14 cellular contexts compared by ENCODE assay signal in the genomic region with DNA sequence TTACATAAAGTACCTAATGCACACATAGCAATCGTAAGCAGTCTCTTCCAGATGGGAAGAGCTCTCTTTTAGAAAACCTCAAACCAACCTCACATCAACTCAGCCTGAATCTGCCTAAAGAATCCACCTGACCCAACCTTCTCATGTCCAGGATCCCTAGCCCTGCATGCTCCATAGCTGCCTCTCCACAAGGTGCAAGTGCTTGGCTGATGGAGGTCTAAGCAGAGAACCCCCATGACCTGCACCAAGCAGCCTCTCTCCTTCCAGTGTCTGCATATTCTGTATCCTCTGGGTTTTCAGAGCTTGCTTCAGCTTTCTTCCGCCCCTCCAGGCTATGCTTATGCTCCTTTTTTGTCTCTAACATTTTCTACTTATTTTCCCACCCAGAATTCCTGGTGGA. TPM values are rescaled to one million over a fixed set of nuclear protein-coding genes. Genes with fewer than 3 reads are reported as not detected.
DNase-seq lines count a peak whose midpoint lies in the region; ATAC-seq and TF ChIP-seq lines count a peak whose summit lies in the region.
"Had no signal": no experiment of that assay in that cellular context is flagged by ENCODE, and none has a peak within 500 bp of the region (broad histone marks: within the 10 kb centered on the region; RNA-seq: fewer than 3 reads in every experiment).

No MANE protein-coding gene starts in this region.

- no peaks in the 10 kb centered on the region for H3K36me3 ChIP-seq in Loucy (ENCODE audit: insufficient read depth, low read length)

- ATAC-seq in activated CD4-positive, alpha-beta T cell treated with anti-CD3 and anti-CD28 coated beads for 36 hours, result no peak
- ATAC-seq in natural killer cell (no peak), GM18870 (IDR thresholded peaks at IDR 0.05; ENCODE audit: unreplicated experiment) (no peak)

- no peak overlapping the region for H3K9ac ChIP-seq in Loucy (ENCODE audit: low read depth, low read length, poor library complexity, severe bottlenecking)

- H3K4me1 Mint-ChIP-seq in activated CD4-positive, alpha-beta T cell treated with anti-CD3 and anti-CD28 coated beads for 36 hours, result peaks cover 77% of the 10 kb centered on the region
- H3K4me1 Mint-ChIP-seq in activated naive CD8-positive, alpha-beta T cell treated with anti-CD3 and anti-CD28 coated beads for 36 hours, result peaks cover 67% of the 10 kb centered on the region
- peaks cover 66 to 77% of the 10 kb centered on the region in 2 donors for H3K4me1 Mint-ChIP-seq in natural killer cell

- peak overlapping the region; percentile 95 for H3K27ac Mint-ChIP-seq in activated CD4-positive, alpha-beta T cell treated with anti-CD3 and anti-CD28 coated beads for 36 hours
- H3K27ac Mint-ChIP-seq in activated naive CD8-positive, alpha-beta T cell treated with anti-CD3 and anti-CD28 coated beads for 36 hours, result peak overlapping the region; percentile 96
- H3K27ac Mint-ChIP-seq in natural killer cell, result peak overlapping the region; percentile 91 to 95

- H3K4me3 Mint-ChIP-seq in activated CD4-positive, alpha-beta T cell treated with anti-CD3 and anti-CD28 coated beads for 36 hours, result peak overlapping the region; percentile 78
- H3K4me3 Mint-ChIP-seq in activated naive CD8-positive, alpha-beta T cell treated with anti-CD3 and anti-CD28 coated beads for 36 hours, result peak overlapping the region; percentile 86
- H3K4me3 Mint-ChIP-seq in natural killer cell, result peak overlapping the region; percentile 90

- TF ChIP-seq CTCF in Loucy (conservative IDR thresholded peaks at IDR 0.05; ENCODE audit: low read length) (no peak), natural killer cell (IDR thresholded peaks at IDR 0.05) (no peak)

- H3K79me2 ChIP-seq in Loucy (ENCODE audit: insufficient read depth, low read length), result no peaks in the 10 kb centered on the region

- POLR2A ChIA-PET in activated CD4-positive, alpha-beta T cell treated with anti-CD3 and anti-CD28 coated beads for 36 hours (lab: Charles Lee), result interaction anchor here (0.6 to 1.2 kb wide), 5 partner anchors 90 to 306 kb away, joined by 3 to 6 read pairs (median 4); no protein-coding TSS in a partner anchor

- H3K36me3 Mint-ChIP-seq in activated CD4-positive, alpha-beta T cell treated with anti-CD3 and anti-CD28 coated beads for 36 hours (ENCODE audit: low read depth), result peaks cover 9% of the 10 kb centered on the region
- H3K36me3 Mint-ChIP-seq in activated naive CD8-positive, alpha-beta T cell treated with anti-CD3 and anti-CD28 coated beads for 36 hours, result peaks cover 30% of the 10 kb centered on the region
- no peaks in the 10 kb centered on the region for H3K36me3 Mint-ChIP-seq in natural killer cell
- H3K36me3 Mint-ChIP-seq: CD14-positive monocyte had no signal

- peaks cover 19% of the 10 kb centered on the region for H3K4me1 ChIP-seq in Loucy (ENCODE audit: insufficient read depth, low read length, poor library complexity, severe bottlenecking)

- no peaks in the 10 kb centered on the region for H4K20me1 ChIP-seq in Loucy (ENCODE audit: insufficient read depth, low read length, poor library complexity, severe bottlenecking)

- H3K9me3 Mint-ChIP-seq in activated CD4-positive, alpha-beta T cell treated with anti-CD3 and anti-CD28 coated beads for 36 hours (ENCODE audit: low read depth), result no peaks in the 10 kb centered on the region
- peaks cover 2% of the 10 kb centered on the region for H3K9me3 Mint-ChIP-seq in activated naive CD8-positive, alpha-beta T cell treated with anti-CD3 and anti-CD28 coated beads for 36 hours
- H3K9me3 Mint-ChIP-seq in natural killer cell, result no peaks in the 10 kb centered on the region

- no peaks in the 10 kb centered on the region for H3K9me3 ChIP-seq in Loucy (ENCODE audit: insufficient read depth, low read depth, low read length)

- peak overlapping the region; percentile 35 for H3K4me2 ChIP-seq in Loucy (ENCODE audit: low read depth, low read length, poor library complexity, severe bottlenecking)

- no peaks in the 10 kb centered on the region for H3F3A ChIP-seq in Loucy (ENCODE audit: low read depth)

- H2AFZ ChIP-seq in Loucy (ENCODE audit: low read length), result peak overlapping the region; percentile 73

- H3K27me3 ChIP-seq in Loucy (ENCODE audit: insufficient read depth, low read length, poor library complexity, severe bottlenecking), result no peaks in the 10 kb centered on the region

- intact Hi-C loops in activated CD4-positive, alpha-beta T cell treated with anti-CD3 and anti-CD28 coated beads for 36 hours (cut with DNase I, micrococcal nuclease), result loop anchor here (1.0 to 5.0 kb wide), 5 partner anchors 8 to 346 kb away; a partner anchor contains a TSS
- intact Hi-C loops in natural killer cell (cut with micrococcal nuclease), result loop anchor here (5.0 kb wide), 3 partner anchors 39 to 64 kb away; a partner anchor contains a TSS

- CTCF ChIA-PET in activated CD4-positive, alpha-beta T cell treated with anti-CD3 and anti-CD28 coated beads for 36 hours (lab: Charles Lee), result interaction anchor here (0.7 to 7.3 kb wide), 17 partner anchors 8 to 123 kb away, joined by 3 to 62 read pairs (median 4); no protein-coding TSS in a partner anchor

- no peak overlapping the region for H3K4me3 ChIP-seq in Loucy (ENCODE audit: low read length, poor library complexity, severe bottlenecking)

- no peaks in the 10 kb centered on the region for H3K27me3 Mint-ChIP-seq in activated CD4-positive, alpha-beta T cell treated with anti-CD3 and anti-CD28 coated beads for 36 hours
- H3K27me3 Mint-ChIP-seq in activated naive CD8-positive, alpha-beta T cell treated with anti-CD3 and anti-CD28 coated beads for 36 hours, result no peaks in the 10 kb centered on the region
- no peaks in the 10 kb centered on the region for H3K27me3 Mint-ChIP-seq in natural killer cell (ENCODE audit: low read depth in 2 of 2)

- H3K9me2 ChIP-seq in Loucy (replicated peaks; ENCODE audit: low read depth, low read length), result no peaks in the 10 kb centered on the region

- DNase-seq in activated CD4-positive, alpha-beta T cell treated with anti-CD3 and anti-CD28 coated beads for 36 hours, result no peak
- DNase-seq in activated CD4-positive, alpha-beta T cell treated with anti-CD3 and anti-CD28 coated beads for 1 hour, result no peak
- DNase-seq in activated naive CD8-positive, alpha-beta T cell treated with anti-CD3 and anti-CD28 coated beads for 36 hours, result no peak
- DNase-seq in natural killer cell (no peak), NCI-H1417 (lab: John Stamatoyannopoulos, UW) (no peak), OCI-M1 (lab: John Stamatoyannopoulos, UW) (no peak)
- DNase-seq: aorta, foreskin fibroblast, NCI-H146, NCI-H226 had no signal

RNA-seq across cellular contexts. Expression of a gene that starts 2.5 kb away (rescaled TPM):
- 10 to 100 TPM in 1 of 2 experiments, 1 to 10 TPM in 1; 10.0 to 11.0 TPM for total RNA-seq in activated CD4-positive, alpha-beta T cell treated with anti-CD3 and anti-CD28 coated beads for 36 hours
- total RNA-seq in activated naive CD8-positive, alpha-beta T cell treated with anti-CD3 and anti-CD28 coated beads for 36 hours, result 10 to 100 TPM; 28.3 to 29.0 TPM
- 10 to 100 TPM; 30.3 to 47.1 (median 34.4) TPM for total RNA-seq in natural killer cell
- total RNA-seq: cerebellum had no signal

RNA-seq across cellular contexts. Expression of a gene that starts 59.4 kb away (rescaled TPM):
- 10 to 100 TPM; 35.9 to 40.3 TPM for total RNA-seq in activated CD4-positive, alpha-beta T cell treated with anti-CD3 and anti-CD28 coated beads for 36 hours
- total RNA-seq in activated naive CD8-positive, alpha-beta T cell treated with anti-CD3 and anti-CD28 coated beads for 36 hours, result 100 to 1,000 TPM; 152 to 162 TPM
- total RNA-seq in natural killer cell, result 100 to 1,000 TPM; 191 to 301 (median 227) TPM
- total RNA-seq: cerebellum had no signal
